16 cellular contexts compared by ENCODE assay signal in the genomic region with DNA sequence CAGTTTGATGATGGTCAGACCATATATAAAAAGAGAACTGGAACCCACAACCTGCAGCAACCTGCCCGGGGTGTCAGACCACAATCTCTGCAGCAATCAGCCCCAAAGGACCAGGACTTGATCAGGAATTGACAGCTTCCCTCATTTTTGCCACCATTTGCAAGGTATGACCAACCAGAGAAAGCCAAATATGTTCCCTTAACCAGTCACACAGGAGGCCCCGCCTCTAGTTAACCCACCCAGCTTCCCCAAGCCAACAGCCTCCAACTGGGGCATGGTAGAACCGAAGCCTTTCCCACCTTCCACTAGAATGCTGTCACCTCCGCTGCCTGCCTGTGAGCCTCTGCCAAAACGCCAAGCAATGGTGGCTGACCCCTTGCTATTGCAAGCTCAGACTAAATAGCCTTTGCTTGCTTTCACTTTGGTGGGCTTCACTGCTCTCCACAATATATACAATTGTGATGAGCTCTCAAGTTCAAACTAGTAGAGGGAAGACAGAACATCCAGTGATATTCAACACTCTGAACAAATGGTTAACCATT.
DNase-seq lines count a peak whose midpoint lies in the region; ATAC-seq and TF ChIP-seq lines count a peak whose summit lies in the region.
"Had no signal": no experiment of that assay in that cellular context is flagged by ENCODE, and none has a peak within 500 bp of the region (broad histone marks: within the 10 kb centered on the region; RNA-seq: fewer than 3 reads in every experiment).

No MANE protein-coding gene starts in this region.

- TF ChIP-seq CTCF in right atrium auricular region (IDR thresholded peaks at IDR 0.05) (no peak), endodermal cell (conservative IDR thresholded peaks at IDR 0.05) (no peak)

- H3K9me3 Mint-ChIP-seq in endodermal cell = peaks cover 32% of the 10 kb centered on the region

- intact Hi-C loops in Right ventricle myocardium superior (cut with DNase I) (no loop called here), posterior vena cava (cut with DNase I) (loop anchor here in 1 of 2 donors (10.0 kb wide), 1 partner anchor 117 kb away; a partner anchor contains a TSS)

- ATAC-seq in Right ventricle myocardium superior (ENCODE audit: poor library complexity) = no peak
- ATAC-seq in GM21528 (IDR thresholded peaks at IDR 0.05; ENCODE audit: low FRiP score, unreplicated experiment) = no peak
- ATAC-seq in GM21717 (IDR thresholded peaks at IDR 0.05; ENCODE audit: unreplicated experiment) = no peak
- ATAC-seq: A549, GM23338 had no signal

- H3K9ac ChIP-seq in endodermal cell (ENCODE audit: extremely low read depth, low read length, poor library complexity, severe bottlenecking) = no peak overlapping the region

- H3K27me3 ChIP-seq in right atrium auricular region (no peaks in the 10 kb centered on the region), endodermal cell (ENCODE audit: control insufficient read depth, insufficient read depth, low read length, poor library complexity, severe bottlenecking) (peaks cover 46% of the 10 kb centered on the region)
- H3K27me3 ChIP-seq: BE2C had no signal

- peak; percentile 28 for DNase-seq in right atrium auricular region (ENCODE audit: low spot score)
- no peak for DNase-seq in Right ventricle myocardium superior
- peak; percentile 39 for DNase-seq in endodermal cell
- peak; percentile 32 for DNase-seq in posterior vena cava (ENCODE audit: low spot score)
- DNase-seq in GM19240 (ENCODE audit: insufficient read length, low spot score) = no peak
- DNase-seq: BE2C; CD4-positive, alpha-beta memory T cell; DMS153; DMS79 treated with DMSO at 0.1 percent for 48 hours; EL; H7 had no signal

- no peak overlapping the region for H3K27ac ChIP-seq in right atrium auricular region
- no peak overlapping the region for H3K27ac ChIP-seq in endodermal cell (ENCODE audit: low read depth, low read length)
- H3K27ac ChIP-seq: A549, C4-2B had no signal

- peaks cover 89% of the 10 kb centered on the region for H3K27me3 Mint-ChIP-seq in endodermal cell (ENCODE audit: insufficient read depth)

- H3K4me3 ChIP-seq in right atrium auricular region (no peak overlapping the region), endodermal cell (ENCODE audit: low read length) (no peak overlapping the region)
- H3K4me3 ChIP-seq: A549, GM23338 had no signal

- H3K4me1 ChIP-seq in right atrium auricular region (no peaks in the 10 kb centered on the region), endodermal cell (ENCODE audit: control insufficient read depth, insufficient read depth, low read length) (peaks cover 18% of the 10 kb centered on the region)
- H3K4me1 ChIP-seq: A549, BE2C had no signal

- H3K27ac Mint-ChIP-seq in endodermal cell = no peak overlapping the region
- H3K27ac Mint-ChIP-seq: CD4-positive, alpha-beta memory T cell; GM23338 had no signal

- no peak overlapping the region for H3K4me3 Mint-ChIP-seq in endodermal cell
- H3K4me3 Mint-ChIP-seq: CD4-positive, alpha-beta memory T cell; GM23338 had no signal

- H3K9me3 ChIP-seq in right atrium auricular region = peaks cover 0 to 7% of the 10 kb centered on the region in 2 donors
- peaks cover 41% of the 10 kb centered on the region for H3K9me3 ChIP-seq in endodermal cell (ENCODE audit: control insufficient read depth, low read length)
- H3K9me3 ChIP-seq: BE2C had no signal

- peaks cover 7% of the 10 kb centered on the region for H3K36me3 Mint-ChIP-seq in endodermal cell (ENCODE audit: low read depth)
- H3K36me3 Mint-ChIP-seq: CD4-positive, alpha-beta memory T cell had no signal

- WGBS in endodermal cell (ENCODE audit: insufficient coverage in 1 of 2, insufficient read length in 1 of 2), 2 experiments = 86 to 90% methylated on average over 5 of the region's 5 CpGs

- no peaks in the 10 kb centered on the region for H3K36me3 ChIP-seq in right atrium auricular region
- no peaks in the 10 kb centered on the region for H3K36me3 ChIP-seq in endodermal cell (ENCODE audit: control insufficient read depth, insufficient read depth, low read length)
- H3K36me3 ChIP-seq: BE2C had no signal

- H3K4me1 Mint-ChIP-seq in endodermal cell = peaks cover 24% of the 10 kb centered on the region
- H3K4me1 Mint-ChIP-seq: CD4-positive, alpha-beta memory T cell; GM23338 had no signal

Comparison
In these comparisons a context has a peak if more than half of its experiments do, and no peak if none do; other contexts are left out.
1. DNase-seq: peak in right atrium auricular region (single experiment), endodermal cell (single experiment) and posterior vena cava (single experiment); none in Right ventricle myocardium superior (single experiment) and GM19240 (single experiment).